ENCODE assay signal across 27 cellular contexts in genomic region chr15:82699726-82700125, GRCh38. TPM values are rescaled to one million over a fixed set of nuclear protein-coding genes. Genes with fewer than 3 reads are reported as not detected.
DNase-seq lines count a peak whose midpoint lies in the region; ATAC-seq, FAIRE-seq and TF ChIP-seq lines count a peak whose summit lies in the region.
"Had no signal": no experiment of that assay in that cellular context is flagged by ENCODE, and none has a peak within 500 bp of the region (broad histone marks: within the 10 kb centered on the region; RNA-seq: fewer than 3 reads in every experiment).

No MANE protein-coding gene starts in this region.

- CTCF ChIA-PET in IMR-90 (lab: Yijun Ruan, JAX): no interaction called here

- 0 out of 2 replicates have a peak, but pooled peaks cover 3% of the 10 kb centered on the region for H3K9me1 ChIP-seq in IMR-90 (ENCODE audit: insufficient read depth, low read length)

- no peak overlapping the region for H3K18ac ChIP-seq in IMR-90 (ENCODE audit: low read depth, low read length)
- peak overlapping the region; percentile 93 for H3K18ac ChIP-seq in neuronal stem cell (ENCODE audit: low read length)

- H3K23ac ChIP-seq in IMR-90 (ENCODE audit: low read depth, low read length) (no peak overlapping the region), neuronal stem cell (ENCODE audit: low read depth, low read length, poor library complexity) (no peak overlapping the region)

- H2AFZ ChIP-seq in IMR-90 (replicated peaks; ENCODE audit: low read length, poor library complexity) (no peak overlapping the region), neuronal stem cell (ENCODE audit: low read length) (no peak overlapping the region)

- no peak overlapping the region for H3K4me2 ChIP-seq in IMR-90 (ENCODE audit: low read depth, low read length)
- no peak overlapping the region for H3K4me2 ChIP-seq in neuronal stem cell (ENCODE audit: insufficient read depth, low read length, poor library complexity, severe bottlenecking)

- H3K9ac ChIP-seq in IMR-90 (ENCODE audit: low read depth, low read length) (no peak overlapping the region), neuronal stem cell (ENCODE audit: low read depth, low read length, poor library complexity) (peak overlapping the region; percentile 35)

- no peak overlapping the region for H3K4ac ChIP-seq in IMR-90 (ENCODE audit: low read depth, low read length)
- peak overlapping the region; percentile 17 for H3K4ac ChIP-seq in neuronal stem cell (ENCODE audit: low read length)

- H2AK5ac ChIP-seq in IMR-90 (ENCODE audit: low read depth, low read length): no peak overlapping the region
- peak overlapping the region; percentile 90 for H2AK5ac ChIP-seq in neuronal stem cell (ENCODE audit: low read depth, low read length)

- no peaks in the 10 kb centered on the region for H3K36me3 Mint-ChIP-seq in endothelial cell (ENCODE audit: low read depth, unreplicated experiment)
- H3K36me3 Mint-ChIP-seq: IgD-negative memory B cell, T-cell had no signal

- intact Hi-C loops in IMR-90 (cut with micrococcal nuclease): loop anchor here (10.0 kb wide), 2 partner anchors 115 to 155 kb away; partner anchors contain the start of gene RPS17

- H2AK9ac ChIP-seq in IMR-90 (replicated peaks; ENCODE audit: low read depth, low read length, poor library complexity): no peak overlapping the region

- BruUV-seq in IMR-90 (replicated peaks; lab: Mats Ljungman, UMichigan): no TSS peak

- ATAC-seq in IMR-90 (ENCODE audit: low read depth) (peak; percentile 32; the same call in 1 of the 2 replicates), HG03280 (IDR thresholded peaks at IDR 0.05; ENCODE audit: unreplicated experiment) (no peak), GM21360 (IDR thresholded peaks at IDR 0.05; ENCODE audit: unreplicated experiment) (no peak)
- ATAC-seq: activated CD8-positive, alpha-beta T cell treated with anti-CD3 and anti-CD28 coated beads, Interleukin-2, amount 10 ng/mL, durations not matched to agents 7 days and 5 days; T-cell had no signal

- H3K9me3 ChIP-seq in IMR-90 (ENCODE audit: control insufficient read depth, insufficient read depth, low read length) (no peaks in the 10 kb centered on the region), neuronal stem cell (replicated peaks in 1 of 2; ENCODE audit: control insufficient read depth in 2 of 2, insufficient read depth in 1 of 2, low read depth in 1 of 2, low read length in 2 of 2) (no peaks in the 10 kb centered on the region)
- H3K9me3 ChIP-seq: esophagus squamous epithelium, sigmoid colon, stomach, tibial nerve had no signal

- TF ChIP-seq POLR2A in IMR-90 (IDR thresholded peaks at IDR 0.05; ENCODE audit: low read depth, low read length): no peak

- H3K56ac ChIP-seq in IMR-90 (ENCODE audit: extremely low read depth, insufficient read depth, low read length): no peak overlapping the region

- no peak overlapping the region for H3K27ac Mint-ChIP-seq in endothelial cell (ENCODE audit: unreplicated experiment)
- H3K27ac Mint-ChIP-seq: activated CD8-positive, alpha-beta T cell treated with anti-CD3 and anti-CD28 coated beads, Interleukin-2, amount 10 ng/mL, durations not matched to agents 7 days and 5 days; activated T-cell treated with anti-CD3 and anti-CD28 coated beads, Interleukin-2, amount 50 U/mL, for 24 hours; IgD-negative memory B cell had no signal

- no peaks in the 10 kb centered on the region for H3K27me3 Mint-ChIP-seq in endothelial cell (ENCODE audit: unreplicated experiment)

- H4K5ac ChIP-seq in IMR-90 (ENCODE audit: low read depth, low read length): no peak overlapping the region

- H4K8ac ChIP-seq in IMR-90 (ENCODE audit: low read depth in 2 of 2, low read length in 2 of 2): no peak overlapping the region
- H4K8ac ChIP-seq in neuronal stem cell (ENCODE audit: low read depth, low read length): no peak overlapping the region

- peak; percentile 13 for DNase-seq in G401 (ENCODE audit: low spot score)
- DNase-seq in IMR-90: no peak
- peak; percentile 23 for DNase-seq in endothelial cell (ENCODE audit: low spot score)
- peak; percentile 67 for DNase-seq in neuronal stem cell (ENCODE audit: low spot score)
- DNase-seq in cerebellar nuclear complex (lab: John Stamatoyannopoulos, UW): no peak
- no peak for DNase-seq in RCC 7860 (ENCODE audit: low spot score)
- DNase-seq: activated CD4-positive, alpha-beta T cell treated with anti-CD3 and anti-CD28 coated beads for 1 hour; activated CD8-positive, alpha-beta T cell treated with anti-CD3 and anti-CD28 coated beads, Interleukin-2, amount 10 ng/mL, durations not matched to agents 7 days and 5 days; activated T-cell treated with anti-CD3 and anti-CD28 coated beads, Interleukin-2, amount 50 U/mL, for 24 hours; esophagus squamous epithelium; GF-D8; NCI-H2029 treated with DMSO at 0.1 percent for 48 hours; NCI-H446; NCI-H82; SHP77 treated with DMSO at 0.1 percent for 48 hours; sigmoid colon; stimulated activated CD4-positive, alpha-beta T cell treated with anti-CD3 and anti-CD28 coated beads, Interleukin-15, amount 100 ng/mL, for 24 hours; stomach; T-cell had no signal

- no peak for TF ChIP-seq RAD21 in IMR-90 (IDR thresholded peaks at IDR 0.05; ENCODE audit: low read length)

- H2BK20ac ChIP-seq in IMR-90 (ENCODE audit: low read depth, low read length): no peak overlapping the region

- POLR2A ChIA-PET in IMR-90 (lab: Charles Lee; ENCODE audit: unreplicated experiment): no interaction called here

- no peaks in the 10 kb centered on the region for H3K79me1 ChIP-seq in IMR-90 (ENCODE audit: low read depth in 1 of 2, low read length in 2 of 2)
- H3K79me1 ChIP-seq in neuronal stem cell (ENCODE audit: low read depth, low read length): no peaks in the 10 kb centered on the region

- in situ Hi-C loops in G401 (cut with HindIII; ENCODE audit: low sequenced_read_pairs): no loop called here
- in situ Hi-C loops in IMR-90 (cut with MboI; ENCODE audit: low sequenced_read_pairs): no loop called here

- no peaks in the 10 kb centered on the region for H4K20me1 ChIP-seq in IMR-90 (ENCODE audit: insufficient read depth, low read length)

- H3K4me3 ChIP-seq in IMR-90 (ENCODE audit: insufficient read depth, low read depth, low read length) (no peak overlapping the region), neuronal stem cell (ENCODE audit: low read length in 2 of 2) (no peak overlapping the region)
- H3K4me3 ChIP-seq: esophagus squamous epithelium, sigmoid colon, stomach, tibial nerve had no signal

- H3K36me3 ChIP-seq in IMR-90 (ENCODE audit: control insufficient read depth, insufficient read depth, low read length) (no peaks in the 10 kb centered on the region), neuronal stem cell (replicated peaks in 1 of 2; ENCODE audit: control insufficient read depth in 2 of 2, insufficient read depth in 2 of 2, low read length in 2 of 2) (peaks cover 0 to 6% of the 10 kb centered on the region in 2 donors)
- H3K36me3 ChIP-seq: esophagus squamous epithelium, sigmoid colon, stomach, tibial nerve had no signal

- H3K4me1 Mint-ChIP-seq in endothelial cell (ENCODE audit: unreplicated experiment): no peaks in the 10 kb centered on the region
- H3K4me1 Mint-ChIP-seq: IgD-negative memory B cell, T-cell had no signal

- H2BK120ac ChIP-seq in IMR-90 (ENCODE audit: low read depth, low read length): no peak overlapping the region
- no peak overlapping the region for H2BK120ac ChIP-seq in neuronal stem cell (ENCODE audit: low read depth, low read length)

- H2BK5ac ChIP-seq in IMR-90 (ENCODE audit: low read depth, low read length, poor library complexity, severe bottlenecking): no peak overlapping the region
- no peak overlapping the region for H2BK5ac ChIP-seq in neuronal stem cell (ENCODE audit: low read length)

- 43% methylated on average over 3 of the region's 11 CpGs; no CpG with 5 or more reads in 1 of the 2 experiments for WGBS in IMR-90 (ENCODE audit: extremely low coverage in 2 of 2, insufficient read length in 1 of 2), 2 experiments
- no CpG with 5 or more reads among the region's 11 CpGs for WGBS in neuronal stem cell (ENCODE audit: extremely low coverage in 2 of 2, insufficient read length in 2 of 2, insufficient replicate concordance in 1 of 2), 2 donors

- no peak for FAIRE-seq in RCC 7860 (lab: Jason Lieb, UNC)
- FAIRE-seq: colon, frontal cortex had no signal

- no peaks in the 10 kb centered on the region for H3K9me3 Mint-ChIP-seq in endothelial cell (ENCODE audit: unreplicated experiment)
- H3K9me3 Mint-ChIP-seq: activated T-cell treated with anti-CD3 and anti-CD28 coated beads, Interleukin-2, amount 50 U/mL, for 24 hours; IgD-negative memory B cell; T-cell had no signal

- dilution Hi-C loops in IMR-90 (cut with HindIII; ENCODE audit: low sequenced_read_pairs, unreplicated experiment): no loop called here

- no peak overlapping the region for H2BK12ac ChIP-seq in neuronal stem cell (ENCODE audit: low read length)

- H2BK15ac ChIP-seq in IMR-90 (ENCODE audit: low read depth, low read length) (no peak overlapping the region), neuronal stem cell (ENCODE audit: low read length) (peak overlapping the region; percentile 74)

- H3K27me3 ChIP-seq in IMR-90 (ENCODE audit: control insufficient read depth, insufficient read depth, low read length) (no peaks in the 10 kb centered on the region; the same call in none of the 2 replicates), neuronal stem cell (ENCODE audit: control insufficient read depth in 3 of 3, insufficient read depth in 3 of 3, low read depth in 1 of 3, low read length in 3 of 3) (no peaks in the 10 kb centered on the region)
- H3K27me3 ChIP-seq: esophagus squamous epithelium, sigmoid colon, tibial nerve had no signal

- H4K91ac ChIP-seq in IMR-90 (ENCODE audit: insufficient read depth, low read depth, low read length) (no peak overlapping the region), neuronal stem cell (ENCODE audit: low read depth, low read length, poor library complexity) (no peak overlapping the region)

- H3K14ac ChIP-seq in IMR-90 (replicated peaks; ENCODE audit: low read depth, low read length): no peak overlapping the region
- no peak overlapping the region for H3K14ac ChIP-seq in neuronal stem cell (ENCODE audit: low read length)

- H3K4me1 ChIP-seq in IMR-90 (ENCODE audit: control insufficient read depth, insufficient read depth, low read length) (no peaks in the 10 kb centered on the region), neuronal stem cell (ENCODE audit: control insufficient read depth in 2 of 2, insufficient read depth in 1 of 2, low read depth in 1 of 2, low read length in 2 of 2) (peaks cover 0 to 7% of the 10 kb centered on the region in 2 donors)
- H3K4me1 ChIP-seq: esophagus squamous epithelium, sigmoid colon, stomach, tibial nerve had no signal

- no peak overlapping the region for H3K4me3 Mint-ChIP-seq in endothelial cell (ENCODE audit: unreplicated experiment)
- H3K4me3 Mint-ChIP-seq: activated CD8-positive, alpha-beta T cell treated with anti-CD3 and anti-CD28 coated beads, Interleukin-2, amount 10 ng/mL, durations not matched to agents 7 days and 5 days; activated T-cell treated with anti-CD3 and anti-CD28 coated beads, Interleukin-2, amount 50 U/mL, for 24 hours; IgD-negative memory B cell; T-cell had no signal

- TF ChIP-seq CTCF in IMR-90 (conservative IDR thresholded peaks at IDR 0.05; ENCODE audit: low read depth, low read length): no peak
- no peak for TF ChIP-seq CTCF in endothelial cell (IDR thresholded peaks at IDR 0.05; ENCODE audit: unreplicated experiment)

- H3K27ac ChIP-seq in IMR-90 (ENCODE audit: insufficient read depth, low read length) (no peak overlapping the region), neuronal stem cell (replicated peaks; ENCODE audit: low read length) (peak overlapping the region; percentile 32)
- H3K27ac ChIP-seq: esophagus squamous epithelium, sigmoid colon, stomach, tibial nerve had no signal

RNA-seq across cellular contexts. Expression of gene AP3B2, which starts 9.9 kb away (rescaled TPM):
- 3.1 and 5.3 TPM in 2 replicates for total RNA-seq in G401 (2014; rRNA removed; shearing (Covaris generic))
- total RNA-seq in IMR-90 (2012; rRNA removed) (not detected in 2 replicates), endothelial cell (ENCODE audit: unreplicated experiment) (5.6 TPM)
- 0.07 and 0.14 TPM in 2 replicates for polyA plus RNA-seq in IMR-90 (2012; rRNA removed)
- polyA plus RNA-seq in IMR-90 (2012; cell fraction: cytosol; rRNA removed): 0.13 TPM in 1 of 2 replicates, not detected in the other
- 0.21 and 0.38 TPM in 2 replicates for polyA plus RNA-seq in IMR-90 (2012; cell fraction: nucleus; rRNA removed; ENCODE audit: low replicate concordance)
- 1.2 TPM for polyA plus RNA-seq in neuronal stem cell (2013, experiment 1 of 2)
- 1.8 TPM for polyA plus RNA-seq in neuronal stem cell (2013, experiment 2 of 2)
- total RNA-seq: activated CD8-positive, alpha-beta T cell treated with anti-CD3 and anti-CD28 coated beads, Interleukin-2, amount 10 ng/mL, durations not matched to agents 7 days and 5 days had no signal

RNA-seq across cellular contexts. Expression of gene CPEB1, which starts 52.6 kb away (rescaled TPM):
- 20.6 and 34.0 TPM in 2 replicates for total RNA-seq in G401 (2014; rRNA removed; shearing (Covaris generic))
- total RNA-seq in IMR-90 (2012; rRNA removed) (6.9 and 12.5 TPM in 2 replicates), endothelial cell (ENCODE audit: unreplicated experiment) (not detected)
- 7.8 and 8.9 TPM in 2 replicates for polyA plus RNA-seq in IMR-90 (2012; rRNA removed)
- polyA plus RNA-seq in IMR-90 (2012; cell fraction: cytosol; rRNA removed): 7.1 and 12.1 TPM in 2 replicates
- polyA plus RNA-seq in IMR-90 (2012; cell fraction: nucleus; rRNA removed; ENCODE audit: low replicate concordance): 17.2 and 25.0 TPM in 2 replicates
- 2.8 TPM for polyA plus RNA-seq in neuronal stem cell (2013, experiment 1 of 2)
- polyA plus RNA-seq in neuronal stem cell (2013, experiment 2 of 2): 2.6 TPM
- total RNA-seq: mononuclear cell, OCI-LY7 had no signal

Comparison
In these comparisons a context has a peak if more than half of its experiments do, and no peak if none do; other contexts are left out.
1. DNase-seq: peak in G401 (single experiment), endothelial cell (single experiment) and neuronal stem cell (single experiment); none in IMR-90 (single experiment), cerebellar nuclear complex (0 of 2) and RCC 7860 (single experiment).